Comparison of ENCODE assay signal across 8 cellular contexts in the genomic region with DNA sequence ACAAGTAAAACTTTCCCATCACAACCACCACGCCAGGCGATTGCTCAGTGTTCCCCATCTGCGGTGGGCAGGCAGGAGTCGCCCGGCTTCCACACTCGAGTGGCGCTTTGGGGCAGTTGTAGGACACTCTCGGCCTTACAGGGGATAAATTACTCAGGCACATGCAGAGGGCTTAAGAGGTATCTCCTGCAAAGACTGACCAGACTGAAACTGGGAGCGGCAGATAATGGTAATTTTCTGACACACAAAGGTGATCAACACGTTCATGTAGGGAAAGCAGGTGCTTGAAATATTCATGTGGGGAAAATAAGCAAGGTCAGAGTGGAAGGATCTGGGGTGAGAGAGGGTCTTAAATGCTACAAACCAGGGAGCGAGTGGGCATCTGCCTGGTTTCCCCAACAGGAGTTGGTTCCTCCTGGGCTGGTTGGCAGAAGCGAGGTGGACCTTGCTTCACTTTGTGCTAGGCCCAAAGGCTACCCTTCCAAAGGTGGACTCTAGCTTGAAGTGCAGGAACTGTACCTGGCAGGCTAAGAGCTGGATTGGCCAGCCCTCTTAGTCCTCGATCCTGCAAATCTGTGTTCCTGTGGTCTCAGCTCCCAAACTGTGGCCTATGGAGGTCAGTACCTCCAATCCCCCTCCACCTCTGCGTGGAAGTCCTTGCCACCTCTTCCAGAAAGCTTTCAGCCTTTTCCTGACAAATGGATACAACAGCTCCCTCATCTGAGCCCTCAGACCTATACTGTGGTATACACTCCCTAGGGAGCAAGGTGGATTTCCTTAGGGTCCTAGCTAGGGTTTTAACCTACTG. TPM values are rescaled to one million over a fixed set of nuclear protein-coding genes. Genes with fewer than 3 reads are reported as not detected.
DNase-seq lines count a peak whose midpoint lies in the region; ATAC-seq, FAIRE-seq and TF ChIP-seq lines count a peak whose summit lies in the region.

No MANE protein-coding gene starts in this region.

- H3K4me3 ChIP-seq in right atrium auricular region (peak overlapping the region; percentile 65 to 68), K562 (no peak overlapping the region), mesodermal cell (ENCODE audit: extremely low read depth, insufficient read depth, low read length, poor library complexity, severe bottlenecking) (peak overlapping the region; percentile 48), vagina (peak overlapping the region; percentile 62 to 83)

- no TSS peak for BruUV-seq in K562 (replicated peaks; lab: Mats Ljungman, UMichigan)

- H3K27ac ChIP-seq in right atrium auricular region (peak overlapping the region; percentile 68 to 74), K562 (ENCODE audit: extremely low read depth, low read depth, low read length) (no peak overlapping the region), mesodermal cell (ENCODE audit: low read depth, low read length, severe bottlenecking) (no peak overlapping the region), vagina (peak overlapping the region; percentile 81)

- H4K20me1 ChIP-seq in K562 (replicated peaks; ENCODE audit: control insufficient read depth, insufficient read depth, low read length), result no peaks in the 10 kb centered on the region

- no peak for TF ChIP-seq EP300 in K562 (IDR thresholded peaks at IDR 0.05; ENCODE audit: low read length)

- 88% methylated on average over 11 of the region's 14 CpGs for WGBS in K562 (ENCODE audit: insufficient coverage, low coverage, missing lambda C conversion rate)
- WGBS in mesodermal cell (ENCODE audit: insufficient coverage in 2 of 2), 2 experiments, result 38 to 41% methylated on average over 14 of the region's 14 CpGs

- DNase-seq in right atrium auricular region (ENCODE audit: low spot score) (no peak), Right ventricle myocardium superior (no peak), K562 (ENCODE audit: extremely low read depth in 1 of 4, low spot score in 3 of 4) (no peak), vagina (ENCODE audit: extremely low spot score in 2 of 2) (no peak), SW 1271 (lab: John Stamatoyannopoulos, UW) (no peak), NCI-H510A (lab: John Stamatoyannopoulos, UW) (no peak)
- no peak for DNase-seq in activated CD4-positive, alpha-beta T cell treated with anti-CD3 and anti-CD28 coated beads for 4 hours

- intact Hi-C loops in Right ventricle myocardium superior (cut with DNase I) (no loop called here), K562 (cut with micrococcal nuclease) (no loop called here), vagina (cut with DNase I) (no loop called here)

- no peak overlapping the region for H3K9ac ChIP-seq in K562 (ENCODE audit: insufficient read depth in 1 of 2, low read depth in 2 of 2, low read length in 2 of 2)

- H3K36me3 ChIP-seq in right atrium auricular region, result peaks cover 7% of the 10 kb centered on the region
- H3K36me3 ChIP-seq in K562 (ENCODE audit: control insufficient read depth, insufficient read depth, low read length), result peaks cover 21% of the 10 kb centered on the region
- peaks cover 21% of the 10 kb centered on the region for H3K36me3 ChIP-seq in mesodermal cell (ENCODE audit: control insufficient read depth, insufficient read depth, low read length)
- peaks cover 0 to 13% of the 10 kb centered on the region in 2 donors for H3K36me3 ChIP-seq in vagina

- no peaks in the 10 kb centered on the region for H3K9me1 ChIP-seq in K562 (ENCODE audit: control insufficient read depth, insufficient read depth, low read length)

- H3K27me3 ChIP-seq in right atrium auricular region, result no peaks in the 10 kb centered on the region
- H3K27me3 ChIP-seq in K562 (ENCODE audit: control insufficient read depth in 2 of 2, insufficient read depth in 2 of 2, low read length in 2 of 2), result no peaks in the 10 kb centered on the region
- no peaks in the 10 kb centered on the region for H3K27me3 ChIP-seq in vagina

- POLR2A ChIA-PET in K562 (lab: Yijun Ruan, JAX), result interaction anchor here (1.2 to 1.4 kb wide), 2 partner anchors 14 to 248 kb away, joined by 4 to 6 read pairs; no protein-coding TSS in a partner anchor

- H3K9me3 ChIP-seq in right atrium auricular region (no peaks in the 10 kb centered on the region), K562 (replicated peaks; ENCODE audit: control insufficient read depth, insufficient read depth, low read depth, low read length) (no peaks in the 10 kb centered on the region), mesodermal cell (ENCODE audit: control insufficient read depth, low read length) (no peaks in the 10 kb centered on the region), vagina (no peaks in the 10 kb centered on the region)

- in situ Hi-C loops in K562 (cut with MboI), result no loop called here

- CTCF ChIA-PET in K562 (lab: Yijun Ruan, JAX; ENCODE audit: low intra/inter-chr PET ratio), result no interaction called here

- 0 out of 2 replicates have a peak, but pooled peaks have one; percentile 26 for TF ChIP-seq POLR2A in K562 (conservative IDR thresholded peaks at IDR 0.05)
- TF ChIP-seq POLR2A in vagina (IDR thresholded peaks at IDR 0.05), result no peak

- no peak overlapping the region for H2AFZ ChIP-seq in K562 (ENCODE audit: low read depth, low read length)

- H3K4me1 ChIP-seq in right atrium auricular region (peaks cover 0 to 47% of the 10 kb centered on the region in 2 donors), K562 (replicated peaks in 1 of 2; ENCODE audit: control insufficient read depth in 2 of 2, insufficient read depth in 2 of 2, low read length in 2 of 2) (peaks cover 0 to 2% of the 10 kb centered on the region in 2 experiments; a peak in 1 of 5 replicates), mesodermal cell (ENCODE audit: control insufficient read depth, insufficient read depth, low read length, poor library complexity, severe bottlenecking) (peaks cover 4% of the 10 kb centered on the region), vagina (peaks cover 25% of the 10 kb centered on the region)

- TF ChIP-seq CTCF in right atrium auricular region (IDR thresholded peaks at IDR 0.05) (no peak), K562 (IDR thresholded peaks at IDR 0.05 in 2 of 3, conservative IDR thresholded peaks at IDR 0.05 in 1 of 3; ENCODE audit: insufficient read depth in 2 of 3, low read depth in 1 of 3, low read length in 3 of 3) (no peak), vagina (IDR thresholded peaks at IDR 0.05) (no peak)

- no peak for TF ChIP-seq RAD21 in K562 (CRISPR knock-in tag; conservative IDR thresholded peaks at IDR 0.05 in 1 of 2, IDR thresholded peaks at IDR 0.05 in 1 of 2)

- H3K4me2 ChIP-seq in K562 (ENCODE audit: insufficient read depth, low read length), result no peak overlapping the region

- no peak for ATAC-seq in Right ventricle myocardium superior (ENCODE audit: poor library complexity)
- no peak; the same call in 2 of the 3 replicates for ATAC-seq in K562

- no peaks in the 10 kb centered on the region for H3K79me2 ChIP-seq in K562 (ENCODE audit: control insufficient read depth, insufficient read depth, low read length)

- FAIRE-seq in K562 (lab: Jason Lieb, UNC), result no peak

TF ChIP-seq in K562, 482 proteins besides CTCF, POLR2A, EP300 and RAD21 (continues in another document):
- no peak for TF ChIP-seq ETV6 (IDR thresholded peaks at IDR 0.05; ENCODE audit: borderline replicate concordance in 1 of 2, low read depth in 2 of 2, low read length in 1 of 2)
- no peak for TF ChIP-seq ETV6 (CRISPR knock-in tag; IDR thresholded peaks at IDR 0.05; ENCODE audit: borderline replicate concordance)

RNA-seq across cellular contexts. Expression of a gene that starts 16.7 kb away (rescaled TPM):
- total RNA-seq in right atrium auricular region, result 1 to 10 TPM; 7.0 to 8.1 TPM
- 5.7 TPM for total RNA-seq in Right ventricle myocardium superior
- total RNA-seq in K562 (2011; cell fraction: chromatin; rRNA removed; ENCODE audit: low replicate concordance), result 15.9 and 22.3 TPM in 2 replicates
- total RNA-seq in K562 (2011; cell fraction: nucleolus; rRNA removed), result 11.4 and 12.5 TPM in 2 replicates
- total RNA-seq in K562 (2011; cell fraction: nucleoplasm; rRNA removed), result 18.0 and 31.8 TPM in 2 replicates
- total RNA-seq in K562 (2014; rRNA removed), result 4.0 and 5.5 TPM in 2 replicates
- 5.6 and 6.4 TPM in 2 replicates for total RNA-seq in K562 (2014; rRNA removed; fragmentation: Illumina TruSeq; extraction: Trizol)
- 6.2 and 6.7 TPM in 2 replicates for total RNA-seq in K562 (2015; rRNA removed; fragmentation: Illumina TruSeq; extraction: Trizol)
- total RNA-seq in K562 (2021), result 20.1 and 21.8 TPM in 2 replicates
- polyA plus RNA-seq in K562 (2011; rRNA removed), result 7.1 and 7.2 TPM in 2 replicates
- polyA plus RNA-seq in K562 (2011; cell fraction: cytosol; rRNA removed), result 9.6 and 9.7 TPM in 2 replicates
- polyA plus RNA-seq in K562 (2011; cell fraction: nucleus; rRNA removed), result 7.9 and 13.1 TPM in 2 replicates
- polyA plus RNA-seq in K562 (2012), result 11.7 and 12.7 TPM in 2 replicates
- 21.8 and 24.3 TPM in 2 replicates for polyA plus RNA-seq in K562 (2014; fragmentation: Illumina TruSeq; extraction: Trizol)
- polyA plus RNA-seq in K562 (2014; fragmentation: Nextera tagmentation; extraction: Ambion mirVana), result 1 to 10 TPM; 3.1 to 5.3 TPM
- 10.6 and 11.4 TPM in 2 replicates for polyA plus RNA-seq in K562 (2014; rRNA removed)
- polyA minus RNA-seq in K562 (2011; rRNA and poly(A)+ RNA removed), result 6.5 and 8.3 TPM in 2 replicates
- polyA minus RNA-seq in K562 (2011; cell fraction: cytosol; rRNA and poly(A)+ RNA removed), result 10.6 and 13.0 TPM in 2 replicates
- polyA minus RNA-seq in K562 (2011; cell fraction: nucleus; rRNA and poly(A)+ RNA removed), result 5.3 and 6.8 TPM in 2 replicates
- 15.4 TPM for polyA plus RNA-seq in mesodermal cell (2013, experiment 1 of 2)
- polyA plus RNA-seq in mesodermal cell (2013, experiment 2 of 2), result 13.5 TPM
- 8.3 TPM for total RNA-seq in vagina

RNA-seq across cellular contexts. Expression of a gene that starts 16.9 kb away (rescaled TPM):
- total RNA-seq in right atrium auricular region, result 10 to 100 TPM; 26.8 to 31.6 TPM
- 24.9 TPM for total RNA-seq in Right ventricle myocardium superior
- total RNA-seq in K562 (2011; cell fraction: chromatin; rRNA removed; ENCODE audit: low replicate concordance), result 57.2 and 80.7 TPM in 2 replicates
- total RNA-seq in K562 (2011; cell fraction: nucleolus; rRNA removed), result 72.2 and 72.5 TPM in 2 replicates
- total RNA-seq in K562 (2011; cell fraction: nucleoplasm; rRNA removed), result 70.9 and 93.4 TPM in 2 replicates
- 23.5 and 29.4 TPM in 2 replicates for total RNA-seq in K562 (2014; rRNA removed)
- 25.7 and 25.9 TPM in 2 replicates for total RNA-seq in K562 (2014; rRNA removed; fragmentation: Illumina TruSeq; extraction: Trizol)
- 32.8 and 33.2 TPM in 2 replicates for total RNA-seq in K562 (2015; rRNA removed; fragmentation: Illumina TruSeq; extraction: Trizol)
- total RNA-seq in K562 (2021), result 38.2 and 44.7 TPM in 2 replicates
- polyA plus RNA-seq in K562 (2011; rRNA removed), result 21.3 and 21.6 TPM in 2 replicates
- 19.2 and 27.8 TPM in 2 replicates for polyA plus RNA-seq in K562 (2011; cell fraction: cytosol; rRNA removed)
- polyA plus RNA-seq in K562 (2011; cell fraction: nucleus; rRNA removed), result 15.0 and 22.1 TPM in 2 replicates
- polyA plus RNA-seq in K562 (2012), result 22.6 and 26.2 TPM in 2 replicates
- polyA plus RNA-seq in K562 (2014; fragmentation: Illumina TruSeq; extraction: Trizol), result 32.7 and 34.3 TPM in 2 replicates
- 1 to 10 TPM; 3.5 to 6.0 TPM for polyA plus RNA-seq in K562 (2014; fragmentation: Nextera tagmentation; extraction: Ambion mirVana)
- 22.7 and 24.8 TPM in 2 replicates for polyA plus RNA-seq in K562 (2014; rRNA removed)
- 25.2 and 26.7 TPM in 2 replicates for polyA minus RNA-seq in K562 (2011; rRNA and poly(A)+ RNA removed)
- 19.7 and 23.0 TPM in 2 replicates for polyA minus RNA-seq in K562 (2011; cell fraction: cytosol; rRNA and poly(A)+ RNA removed)
- 13.7 and 16.8 TPM in 2 replicates for polyA minus RNA-seq in K562 (2011; cell fraction: nucleus; rRNA and poly(A)+ RNA removed)
- polyA plus RNA-seq in mesodermal cell (2013, experiment 1 of 2), result 29.5 TPM
- 31.0 TPM for polyA plus RNA-seq in mesodermal cell (2013, experiment 2 of 2)
- 27.7 TPM for total RNA-seq in vagina

Comparison
In these comparisons a context has a peak if more than half of its experiments do, and no peak if none do; other contexts are left out.
1. H3K27ac ChIP-seq: peak in right atrium auricular region (2 of 2) and vagina (single experiment); none in K562 (single experiment) and mesodermal cell (single experiment).